In the genomic region with DNA sequence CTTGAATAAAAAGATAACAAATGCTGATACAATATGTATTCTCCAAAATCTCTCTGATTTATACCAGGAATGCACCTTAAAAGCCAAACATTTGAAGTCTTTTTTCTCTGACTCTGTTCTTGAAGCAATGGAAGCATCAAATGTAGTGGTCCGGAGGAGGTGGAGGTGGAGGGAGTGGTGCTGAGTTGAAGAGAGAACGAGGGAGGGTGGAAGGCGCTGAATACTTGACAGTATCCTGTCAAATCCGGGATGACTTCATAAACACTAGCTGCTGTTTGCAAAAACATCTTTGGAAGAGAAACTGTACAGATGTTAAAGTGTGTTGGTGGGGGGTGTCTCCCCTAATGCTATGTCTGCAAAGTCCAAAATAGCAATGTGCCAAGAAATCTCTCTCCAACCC, we compare ENCODE assay signal across 35 cellular contexts.
"Had no signal": no experiment of that assay in that cellular context is flagged by ENCODE, and none has a peak within 500 bp of the region (broad histone marks: within the 10 kb centered on the region; RNA-seq: fewer than 3 reads in every experiment).

No MANE protein-coding gene starts in this region.

- H3K27me3 ChIP-seq: MG63 had no signal

- H3K27ac ChIP-seq: KMS-11 had no signal

- DNase-seq: Karpas-422, Kasumi-1, KG1, MG63, MM.1S, MV-4-11, NCI-H1048, NCI-H1092, NCI-H1092 treated with DMSO at 0.1 percent for 48 hours, NCI-H1105, NCI-H1105 treated with DMSO at 0.1 percent for 48 hours, NCI-H1417, NCI-H1417 treated with DMSO at 0.1 percent for 48 hours, NCI-H1436, NCI-H1436 treated with DMSO at 0.1 percent for 48 hours, NCI-H146, NCI-H1694, NCI-H1694 treated with DMSO at 0.1 percent for 48 hours, NCI-H187, NCI-H187 treated with DMSO at 0.1 percent for 48 hours, NCI-H1930, NCI-H2029, NCI-H2029 treated with DMSO at 0.1 percent for 48 hours, NCI-H2081, NCI-H2081 treated with DMSO at 0.1 percent for 48 hours, NCI-H2107, NCI-H2171, NCI-H2171 treated with DMSO at 0.1 percent for 48 hours, NCI-H2227 treated with DMSO at 0.1 percent for 48 hours, NCI-H226, NCI-H345, NCI-H446, NCI-H446 treated with DMSO at 0.1 percent for 48 hours, NCI-H510A had no signal

- H3K36me3 ChIP-seq: MG63 had no signal

- H3K4me3 ChIP-seq: MG63 had no signal

- H3K9me3 ChIP-seq: MG63 had no signal
